8 cellular contexts compared by ENCODE assay signal in the genomic region with DNA sequence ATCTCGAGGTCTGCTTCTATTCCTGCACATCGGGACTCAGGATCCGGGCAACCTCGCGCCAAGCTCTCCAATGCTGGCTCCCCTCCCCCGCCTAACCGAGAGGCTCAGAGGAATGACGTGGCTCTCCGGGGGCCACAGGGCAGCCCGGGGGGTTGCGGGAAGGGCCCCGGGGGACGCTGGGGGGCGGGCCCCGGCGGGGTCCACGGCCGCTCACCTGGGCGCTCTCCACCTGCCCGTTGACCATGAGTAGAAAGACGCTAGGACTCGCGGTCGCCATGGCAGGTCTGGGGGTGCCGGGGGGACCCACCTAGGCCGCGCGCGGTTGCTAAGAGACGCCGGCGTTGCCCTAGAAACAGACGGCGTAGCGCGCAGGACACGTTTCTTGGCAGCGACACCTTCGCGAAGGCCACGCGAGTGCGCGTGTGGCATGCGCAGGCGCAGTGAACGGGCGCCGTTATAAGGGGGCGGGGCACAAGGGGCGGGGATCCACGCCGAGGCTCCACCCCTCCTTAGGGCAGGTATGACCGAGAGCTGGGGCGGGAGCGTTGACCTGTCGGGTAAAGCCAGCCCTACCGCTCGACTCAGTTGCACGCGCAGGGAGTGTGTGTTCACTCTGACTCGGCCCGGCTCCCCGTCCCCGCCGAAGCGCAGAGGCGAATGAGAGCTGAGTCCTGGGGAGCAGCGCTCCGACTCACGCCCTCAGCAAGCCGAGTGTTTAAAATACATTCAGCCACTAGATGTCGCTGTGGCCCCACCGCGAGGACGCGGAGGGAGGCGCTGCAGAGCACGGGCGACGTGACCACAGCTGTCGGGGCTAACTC. TPM values are rescaled to one million over a fixed set of nuclear protein-coding genes. Genes with fewer than 3 reads are reported as not detected.
A peak's percentile ranks its signal among the peaks of the same experiment; 100 is the strongest.
DNase-seq lines count a peak whose midpoint lies in the region; ATAC-seq and TF ChIP-seq lines count a peak whose summit lies in the region.

A gene with protein sequence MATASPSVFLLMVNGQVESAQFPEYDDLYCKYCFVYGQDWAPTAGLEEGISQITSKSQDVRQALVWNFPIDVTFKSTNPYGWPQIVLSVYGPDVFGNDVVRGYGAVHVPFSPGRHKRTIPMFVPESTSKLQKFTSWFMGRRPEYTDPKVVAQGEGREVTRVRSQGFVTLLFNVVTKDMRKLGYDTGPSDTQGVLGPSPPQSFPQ (minus strand): TSS at position 431 of the 821 bp plus-strand sequence. CDS start 154 bp downstream, at position 277.

- H3K4me3 Mint-ChIP-seq in WTC11: peak within 1 kb of the TSS; percentile 83

- TF ChIP-seq POLR2A in GM18526 (IDR thresholded peaks at IDR 0.05; ENCODE audit: extremely low read depth, insufficient read length) (peak; percentile 18), spleen (IDR thresholded peaks at IDR 0.05) (no peak)

- no peaks in the 10 kb centered on the region for H3K36me3 ChIP-seq in ACC112 (ENCODE audit: insufficient read depth, low read length)
- no peaks in the 10 kb centered on the region for H3K36me3 ChIP-seq in spleen

- H3K4me1 Mint-ChIP-seq in WTC11: peaks cover 22% of the 10 kb centered on the region

- H3K36me3 Mint-ChIP-seq in WTC11: peaks cover 17% of the 10 kb centered on the region

- ATAC-seq in HG03095 (IDR thresholded peaks at IDR 0.05; ENCODE audit: unreplicated experiment): peak; percentile 68
- ATAC-seq in WTC11: peak; percentile 82

- intact Hi-C loops in spleen (cut with DNase I; ENCODE audit: low total_unique reads): loop anchor here (2.0 kb wide), 1 partner anchor 84 kb away; no protein-coding TSS in a partner anchor

- no peaks in the 10 kb centered on the region for H3K79me2 ChIP-seq in ACC112 (ENCODE audit: control insufficient read depth, insufficient read depth, low read length, unreplicated experiment)

- TF ChIP-seq CTCF in WTC11 (IDR thresholded peaks at IDR 0.05) (peak; percentile 96), spleen (IDR thresholded peaks at IDR 0.05 in 8 of 11, conservative IDR thresholded peaks at IDR 0.05 in 3 of 11) (peak; percentile 94 to 99 (median 98))

- peak within 1 kb of the TSS; percentile 73 for H3K27ac Mint-ChIP-seq in WTC11

- whole genome bisulfite sequencing in spleen, 5 donors: 0 to 1% (median 1%) methylated on average over 27 to 82 of the region's 82 CpGs

- H3K27ac ChIP-seq in ACC112 (ENCODE audit: low read depth, low read length) (peak within 1 kb of the TSS; percentile 83), caudate nucleus (ENCODE audit: low read depth, low read length) (peak within 1 kb of the TSS; percentile 97), spleen (peak within 1 kb of the TSS; percentile 44 to 89 (median 80))

- H3K4me1 ChIP-seq in ACC112 (ENCODE audit: control insufficient read depth, insufficient read depth, low read length, unreplicated experiment) (peaks cover 19% of the 10 kb centered on the region), spleen (peaks cover 6 to 19% (median 16%) of the 10 kb centered on the region in 6 donors)

- no peaks in the 10 kb centered on the region for H3K27me3 ChIP-seq in ACC112 (ENCODE audit: insufficient read depth, low read length)
- peaks cover 0 to 7% (median 0%) of the 10 kb centered on the region in 7 donors for H3K27me3 ChIP-seq in spleen (replicated peaks in 1 of 7)

- POLR2A ChIA-PET in WTC11 (lab: Charles Lee): interaction anchor here (0.8 to 1.8 kb wide), 6 partner anchors 15 to 382 kb away, joined by 3 to 14 read pairs (median 3); partner anchors contain the start of genes ALDH3A2 and MAPK7

- H3K27me3 Mint-ChIP-seq in WTC11 (ENCODE audit: low read depth): no peaks in the 10 kb centered on the region

- H3K4me3 ChIP-seq in ACC112 (ENCODE audit: low read depth, low read length) (peak within 1 kb of the TSS; percentile 85), spleen (peak within 1 kb of the TSS; percentile 53 to 88 (median 72))

- H3K9me3 Mint-ChIP-seq in WTC11: no peaks in the 10 kb centered on the region

- H3K9me3 ChIP-seq in spleen: no peaks in the 10 kb centered on the region

- peak within 1 kb of the TSS; percentile 91 for H2AFZ ChIP-seq in ACC112 (ENCODE audit: low read length, unreplicated experiment)

- DNase-seq in NCI-H2171 treated with DMSO at 0.1 percent for 48 hours (lab: John Stamatoyannopoulos, UW) (peak; percentile 92), WTC11 (ENCODE audit: low spot score) (peak; percentile 94), caudate nucleus (lab: John Stamatoyannopoulos, UW) (peak in 60 of 61 donors; percentile 70 to 99 (median 94)), inferior parietal cortex (ENCODE audit: extremely low spot score) (peak; percentile 96), spleen (peak; percentile 98)

- CTCF ChIA-PET in WTC11 (lab: Charles Lee): interaction anchor here (0.6 to 5.4 kb wide), 70 partner anchors 9 to 648 kb away, joined by 3 to 91 read pairs (median 4); partner anchors contain the start of genes ALDH3A2, MAPK7, MFAP4 and RNF112

TF ChIP-seq in WTC11, 78 proteins besides CTCF, POLR2A, EP300 and RAD21 (continues in another document):
- TF ChIP-seq, protein P1, sequence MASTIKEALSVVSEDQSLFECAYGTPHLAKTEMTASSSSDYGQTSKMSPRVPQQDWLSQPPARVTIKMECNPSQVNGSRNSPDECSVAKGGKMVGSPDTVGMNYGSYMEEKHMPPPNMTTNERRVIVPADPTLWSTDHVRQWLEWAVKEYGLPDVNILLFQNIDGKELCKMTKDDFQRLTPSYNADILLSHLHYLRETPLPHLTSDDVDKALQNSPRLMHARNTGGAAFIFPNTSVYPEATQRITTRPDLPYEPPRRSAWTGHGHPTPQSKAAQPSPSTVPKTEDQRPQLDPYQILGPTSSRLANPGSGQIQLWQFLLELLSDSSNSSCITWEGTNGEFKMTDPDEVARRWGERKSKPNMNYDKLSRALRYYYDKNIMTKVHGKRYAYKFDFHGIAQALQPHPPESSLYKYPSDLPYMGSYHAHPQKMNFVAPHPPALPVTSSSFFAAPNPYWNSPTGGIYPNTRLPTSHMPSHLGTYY (CRISPR knock-in tag; IDR thresholded peaks at IDR 0.05): no peak
- TF ChIP-seq RELA (CRISPR knock-in tag; IDR thresholded peaks at IDR 0.05; ENCODE audit: borderline replicate concordance): peak; percentile 38; the same call in 1 of the 2 replicates
- no peak for TF ChIP-seq GRHL2 (CRISPR knock-in tag; IDR thresholded peaks at IDR 0.05; ENCODE audit: insufficient replicate concordance, severe bottlenecking)
- TF ChIP-seq, protein P2, sequence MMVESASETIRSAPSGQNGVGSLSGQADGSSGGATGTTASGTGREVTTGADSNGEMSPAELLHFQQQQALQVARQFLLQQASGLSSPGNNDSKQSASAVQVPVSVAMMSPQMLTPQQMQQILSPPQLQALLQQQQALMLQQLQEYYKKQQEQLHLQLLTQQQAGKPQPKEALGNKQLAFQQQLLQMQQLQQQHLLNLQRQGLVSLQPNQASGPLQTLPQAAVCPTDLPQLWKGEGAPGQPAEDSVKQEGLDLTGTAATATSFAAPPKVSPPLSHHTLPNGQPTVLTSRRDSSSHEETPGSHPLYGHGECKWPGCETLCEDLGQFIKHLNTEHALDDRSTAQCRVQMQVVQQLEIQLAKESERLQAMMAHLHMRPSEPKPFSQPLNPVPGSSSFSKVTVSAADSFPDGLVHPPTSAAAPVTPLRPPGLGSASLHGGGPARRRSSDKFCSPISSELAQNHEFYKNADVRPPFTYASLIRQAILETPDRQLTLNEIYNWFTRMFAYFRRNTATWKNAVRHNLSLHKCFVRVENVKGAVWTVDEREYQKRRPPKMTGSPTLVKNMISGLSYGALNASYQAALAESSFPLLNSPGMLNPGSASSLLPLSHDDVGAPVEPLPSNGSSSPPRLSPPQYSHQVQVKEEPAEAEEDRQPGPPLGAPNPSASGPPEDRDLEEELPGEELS (CRISPR knock-in tag; IDR thresholded peaks at IDR 0.05): 0 out of 2 replicates have a peak, but pooled peaks have one; percentile 14
- no peak; the same call in 1 of the 2 replicates for TF ChIP-seq ESRRA (CRISPR knock-in tag; IDR thresholded peaks at IDR 0.05; ENCODE audit: borderline replicate concordance)
- no peak for TF ChIP-seq GTF2I (CRISPR knock-in tag; conservative IDR thresholded peaks at IDR 0.05)
- 0 out of 2 replicates have a peak, but pooled peaks have one; percentile 11 for TF ChIP-seq GABPB1 (CRISPR knock-in tag; IDR thresholded peaks at IDR 0.05)
- TF ChIP-seq KAT7 (CRISPR knock-in tag; IDR thresholded peaks at IDR 0.05; ENCODE audit: borderline replicate concordance): peak; percentile 65; the same call in 1 of the 2 replicates
- no peak; the same call in 1 of the 2 replicates for TF ChIP-seq FOXK1 (CRISPR knock-in tag; IDR thresholded peaks at IDR 0.05)
- TF ChIP-seq E2F4 (CRISPR knock-in tag; IDR thresholded peaks at IDR 0.05; ENCODE audit: borderline replicate concordance, low read depth): no peak
- 0 out of 2 replicates have a peak, but pooled peaks have one; percentile 32 for TF ChIP-seq NFE2L1 (CRISPR knock-in tag; IDR thresholded peaks at IDR 0.05)
- no peak for TF ChIP-seq ATF2 (CRISPR knock-in tag; IDR thresholded peaks at IDR 0.05; ENCODE audit: borderline replicate concordance, low read depth)
- no peak for TF ChIP-seq ELF4 (CRISPR knock-in tag; IDR thresholded peaks at IDR 0.05; ENCODE audit: low read depth)
- TF ChIP-seq JUN (CRISPR knock-in tag; IDR thresholded peaks at IDR 0.05): no peak

RNA-seq across cellular contexts. Expression of the gene that starts here (rescaled TPM):
- total RNA-seq in WTC11 (2021) (31.9 to 39.2 TPM (median 39.0 TPM) in 3 replicates), spleen (10 to 100 TPM in 1 of 7 donors, 1 to 10 TPM in 6; 6.4 to 14.1 (median 7.3) TPM)
- 1 to 10 TPM; 4.3 to 8.1 (median 5.8) TPM for polyA plus RNA-seq in spleen

Comparison
In these comparisons a context has a peak if more than half of its experiments do, and no peak if none do; other contexts are left out.
1. Peak in every context shown above with its lines: DNase-seq, ATAC-seq, H3K4me3 ChIP-seq and H3K27ac ChIP-seq.